In the genomic region with DNA sequence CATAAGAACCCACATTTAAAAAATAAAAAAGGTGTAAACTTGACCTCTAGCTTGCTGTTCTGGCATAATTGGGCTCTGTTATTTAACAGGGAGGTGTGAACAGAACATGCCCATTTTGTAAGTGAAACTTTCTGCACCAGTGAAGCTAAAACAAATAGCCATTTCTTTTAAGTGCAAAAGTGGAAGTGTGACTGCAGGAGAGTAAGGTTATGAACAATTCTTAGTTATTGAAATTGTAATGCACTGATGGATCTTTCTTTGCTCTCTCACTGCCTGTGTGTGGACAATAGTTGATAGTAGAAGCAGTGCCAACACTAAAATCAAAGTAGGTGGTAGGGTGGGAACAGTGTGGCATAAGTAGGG, we compare ENCODE assay signal across 12 cellular contexts. TPM values are rescaled to one million over a fixed set of nuclear protein-coding genes. Genes with fewer than 3 reads are reported as not detected.
DNase-seq lines count a peak whose midpoint lies in the region; ATAC-seq and TF ChIP-seq lines count a peak whose summit lies in the region.
"Had no signal": no experiment of that assay in that cellular context is flagged by ENCODE, and none has a peak within 500 bp of the region (broad histone marks: within the 10 kb centered on the region; RNA-seq: fewer than 3 reads in every experiment).

No MANE protein-coding gene starts in this region.

- no peaks in the 10 kb centered on the region for H3K9me3 Mint-ChIP-seq in activated CD8-positive, alpha-beta memory T cell treated with anti-CD3 and anti-CD28 coated beads, Interleukin-2, amount 10 ng/mL, durations not matched to agents 7 days and 5 days (ENCODE audit: low read depth)
- no peaks in the 10 kb centered on the region for H3K9me3 Mint-ChIP-seq in natural killer cell treated with Interleukin-12 subunit alpha and Interleukin-12 subunit beta and Interleukin-15 and Interleukin-18, amount 100 ng/mL, for 72 hours

- CTCF ChIA-PET in activated CD8-positive, alpha-beta memory T cell treated with anti-CD3 and anti-CD28 coated beads, Interleukin-2, amount 10 ng/mL, durations not matched to agents 7 days and 5 days (lab: Charles Lee), result interaction anchor here (0.6 to 1.3 kb wide), 3 partner anchors 12 to 363 kb away, joined by 3 read pairs; no protein-coding TSS in a partner anchor

- DNase-seq in activated CD8-positive, alpha-beta memory T cell treated with anti-CD3 and anti-CD28 coated beads, Interleukin-2, amount 10 ng/mL, durations not matched to agents 7 days and 5 days, result no peak
- no peak for DNase-seq in activated CD8-positive, alpha-beta memory T cell treated with anti-CD3 and anti-CD28 coated beads for 24 hours
- no peak for DNase-seq in natural killer cell treated with Interleukin-12 subunit alpha and Interleukin-12 subunit beta and Interleukin-15 and Interleukin-18, amount 100 ng/mL, for 72 hours (ENCODE audit: low spot score)
- DNase-seq in EL, result no peak
- DNase-seq in activated gamma-delta T cell (lab: John Stamatoyannopoulos, UW), result no peak
- DNase-seq in GM10266 (ENCODE audit: extremely low spot score), result no peak
- DNase-seq: heart left ventricle, KBM-7 had no signal

- no peak for ATAC-seq in activated CD8-positive, alpha-beta memory T cell treated with anti-CD3 and anti-CD28 coated beads, Interleukin-2, amount 10 ng/mL, durations not matched to agents 7 days and 5 days
- ATAC-seq in GM21723 (IDR thresholded peaks at IDR 0.05; ENCODE audit: unreplicated experiment), result peak; percentile 81
- ATAC-seq in HG03432 (IDR thresholded peaks at IDR 0.05; ENCODE audit: unreplicated experiment), result peak; percentile 92
- ATAC-seq in natural killer cell treated with Interleukin-12 subunit alpha and Interleukin-12 subunit beta and Interleukin-15 and Interleukin-18, amount 100 ng/mL, for 72 hours, result no peak
- ATAC-seq: heart left ventricle had no signal

- H3K4me1 Mint-ChIP-seq in activated CD8-positive, alpha-beta memory T cell treated with anti-CD3 and anti-CD28 coated beads, Interleukin-2, amount 10 ng/mL, durations not matched to agents 7 days and 5 days, result peaks cover 51% of the 10 kb centered on the region
- H3K4me1 Mint-ChIP-seq in natural killer cell treated with Interleukin-12 subunit alpha and Interleukin-12 subunit beta and Interleukin-15 and Interleukin-18, amount 100 ng/mL, for 72 hours (ENCODE audit: low read depth in 2 of 2), result peaks cover 28 to 50% of the 10 kb centered on the region in 2 donors
- H3K4me1 Mint-ChIP-seq: nephron had no signal

- no peak overlapping the region for H3K4me3 Mint-ChIP-seq in activated CD8-positive, alpha-beta memory T cell treated with anti-CD3 and anti-CD28 coated beads, Interleukin-2, amount 10 ng/mL, durations not matched to agents 7 days and 5 days
- peak overlapping the region; percentile 78 for H3K4me3 Mint-ChIP-seq in natural killer cell treated with Interleukin-12 subunit alpha and Interleukin-12 subunit beta and Interleukin-15 and Interleukin-18, amount 100 ng/mL, for 72 hours
- H3K4me3 Mint-ChIP-seq: nephron had no signal

- peak overlapping the region; percentile 7 for H3K27ac Mint-ChIP-seq in activated CD8-positive, alpha-beta memory T cell treated with anti-CD3 and anti-CD28 coated beads, Interleukin-2, amount 10 ng/mL, durations not matched to agents 7 days and 5 days
- H3K27ac Mint-ChIP-seq in natural killer cell treated with Interleukin-12 subunit alpha and Interleukin-12 subunit beta and Interleukin-15 and Interleukin-18, amount 100 ng/mL, for 72 hours, result peak overlapping the region; percentile 7 to 81
- H3K27ac Mint-ChIP-seq: nephron had no signal

- H3K36me3 Mint-ChIP-seq in activated CD8-positive, alpha-beta memory T cell treated with anti-CD3 and anti-CD28 coated beads, Interleukin-2, amount 10 ng/mL, durations not matched to agents 7 days and 5 days, result peaks cover 80% of the 10 kb centered on the region
- peaks cover 12% of the 10 kb centered on the region for H3K36me3 Mint-ChIP-seq in natural killer cell treated with Interleukin-12 subunit alpha and Interleukin-12 subunit beta and Interleukin-15 and Interleukin-18, amount 100 ng/mL, for 72 hours

- TF ChIP-seq CTCF in GM10266 (IDR thresholded peaks at IDR 0.05; ENCODE audit: control insufficient read depth, insufficient read depth, low read depth, missing control alignments), result no peak

- H3K27me3 Mint-ChIP-seq in activated CD8-positive, alpha-beta memory T cell treated with anti-CD3 and anti-CD28 coated beads, Interleukin-2, amount 10 ng/mL, durations not matched to agents 7 days and 5 days, result no peaks in the 10 kb centered on the region
- H3K27me3 Mint-ChIP-seq in natural killer cell treated with Interleukin-12 subunit alpha and Interleukin-12 subunit beta and Interleukin-15 and Interleukin-18, amount 100 ng/mL, for 72 hours, result peaks cover 0 to 2% of the 10 kb centered on the region in 2 donors

RNA-seq across cellular contexts. Expression of a gene that starts 12.6 kb away (rescaled TPM):
- total RNA-seq in activated CD8-positive, alpha-beta memory T cell treated with anti-CD3 and anti-CD28 coated beads, Interleukin-2, amount 10 ng/mL, durations not matched to agents 7 days and 5 days, result 100 to 1,000 TPM in 1 of 2 experiments, 10 to 100 TPM in 1; 69.3 to 105 TPM
- total RNA-seq in natural killer cell treated with Interleukin-12 subunit alpha and Interleukin-12 subunit beta and Interleukin-15 and Interleukin-18, amount 100 ng/mL, for 72 hours, result 10 to 100 TPM; 10.1 to 10.4 TPM
- total RNA-seq: cardiac muscle cell had no signal

Comparison
In these comparisons a context has a peak if more than half of its experiments do, and no peak if none do; other contexts are left out.
1. ATAC-seq: peak in GM21723 (single experiment) and HG03432 (single experiment); none in activated CD8-positive, alpha-beta memory T cell treated with anti-CD3 and anti-CD28 coated beads, Interleukin-2, amount 10 ng/mL, durations not matched to agents 7 days and 5 days (single experiment) and natural killer cell treated with Interleukin-12 subunit alpha and Interleukin-12 subunit beta and Interleukin-15 and Interleukin-18, amount 100 ng/mL, for 72 hours (0 of 2).
2. RNA of a gene that starts 12.6 kb away (total RNA-seq): 69.3 to 105 TPM in activated CD8-positive, alpha-beta memory T cell treated with anti-CD3 and anti-CD28 coated beads, Interleukin-2, amount 10 ng/mL, durations not matched to agents 7 days and 5 days; 10.1 to 10.4 TPM in natural killer cell treated with Interleukin-12 subunit alpha and Interleukin-12 subunit beta and Interleukin-15 and Interleukin-18, amount 100 ng/mL, for 72 hours; every median in the first group is over 4 times any median in the second.